29 cellular contexts compared by ENCODE assay signal in the genomic region with DNA sequence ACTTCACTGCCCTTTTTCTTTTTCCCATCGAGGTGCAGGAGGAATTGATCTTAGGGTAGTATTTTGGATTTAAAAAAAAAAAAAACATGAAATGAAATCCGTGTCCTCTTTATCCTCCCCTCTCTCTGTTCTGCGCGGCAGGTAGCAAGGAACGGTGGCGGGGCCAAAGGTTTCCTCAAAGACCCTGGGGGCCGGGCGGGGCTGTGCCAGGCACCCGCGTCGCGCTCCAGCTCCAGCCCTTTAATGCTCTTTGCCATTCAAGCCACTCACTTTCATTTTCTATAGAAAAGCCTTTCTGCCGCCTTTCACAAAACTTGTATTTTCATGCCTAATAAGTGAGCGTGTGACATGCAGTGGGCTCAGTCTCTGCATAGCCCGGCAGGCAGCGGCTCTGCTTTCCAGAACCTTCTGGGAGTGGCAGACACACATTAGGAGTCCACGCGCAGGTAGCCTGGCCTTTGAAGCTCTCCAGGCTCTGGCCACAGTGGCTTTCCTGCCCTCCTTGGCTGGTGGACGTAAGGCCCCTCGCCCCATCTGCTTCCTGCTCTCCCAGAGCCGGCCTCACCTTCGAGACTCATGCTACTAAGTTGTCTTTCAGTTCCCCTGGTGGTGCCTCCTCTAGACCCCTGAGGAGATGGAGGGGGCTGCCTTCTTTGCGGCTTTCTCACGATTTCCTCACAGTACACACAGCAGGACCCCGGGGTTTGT. TPM values are rescaled to one million over a fixed set of nuclear protein-coding genes. Genes with fewer than 3 reads are reported as not detected.
A peak's percentile ranks its signal among the peaks of the same experiment; 100 is the strongest.
DNase-seq lines count a peak whose midpoint lies in the region; TF ChIP-seq lines count a peak whose summit lies in the region.
"Had no signal": no experiment of that assay in that cellular context is flagged by ENCODE, and none has a peak within 500 bp of the region (broad histone marks: within the 10 kb centered on the region; RNA-seq: fewer than 3 reads in every experiment).

No MANE protein-coding gene starts in this region.

- H3K36me3 ChIP-seq in duodenal mucosa (ENCODE audit: control insufficient read depth in 1 of 2, insufficient read depth in 2 of 2, low read length in 2 of 2) (no peaks in the 10 kb centered on the region), suprapubic skin (no peaks in the 10 kb centered on the region)
- H3K36me3 ChIP-seq: thyroid gland had no signal

- H3K36me3 Mint-ChIP-seq in neural crest cell (ENCODE audit: low read depth) (no peaks in the 10 kb centered on the region), H9 (ENCODE audit: insufficient read depth in 1 of 3, low read depth in 3 of 3) (peaks cover under 1 to 2% (median 2%) of the 10 kb centered on the region in 3 experiments; a peak in 5 of 7 replicates)
- H3K36me3 Mint-ChIP-seq: activated naive CD8-positive, alpha-beta T cell; CD14-positive monocyte; naive thymus-derived CD8-positive, alpha-beta T cell had no signal

- no peak overlapping the region for H3K18ac ChIP-seq in H9 (ENCODE audit: insufficient read length, low read depth, low read length)

- no peak overlapping the region for H3K4ac ChIP-seq in H9 (ENCODE audit: low read depth, low read length)

- no peak overlapping the region for H4K8ac ChIP-seq in H9 (replicated peaks; ENCODE audit: insufficient read length, low read depth, low read length)

- no peak overlapping the region for H3K4me2 ChIP-seq in H9 (ENCODE audit: insufficient read depth, insufficient read length, low read length)
- H3K4me2 ChIP-seq: smooth muscle cell had no signal

- H2BK5ac ChIP-seq in H9 (ENCODE audit: insufficient read length, low read length): no peak overlapping the region

- peaks cover 40 to 55% of the 10 kb centered on the region in 2 donors for H3K4me1 ChIP-seq in duodenal mucosa (ENCODE audit: control insufficient read depth in 1 of 2, insufficient read depth in 2 of 2, low read length in 2 of 2)
- H3K4me1 ChIP-seq in suprapubic skin: peaks cover 29% of the 10 kb centered on the region
- H3K4me1 ChIP-seq in H9 (ENCODE audit: insufficient read depth, low read length): no peaks in the 10 kb centered on the region
- H3K4me1 ChIP-seq: Caco-2, thyroid gland had no signal

- no peak overlapping the region for H4K91ac ChIP-seq in H9 (ENCODE audit: insufficient read length, low read depth, low read length)

- no peak for TF ChIP-seq EP300 in suprapubic skin (IDR thresholded peaks at IDR 0.05)

- H3K27me3 ChIP-seq in duodenal mucosa (ENCODE audit: control insufficient read depth in 1 of 2, insufficient read depth in 2 of 2, low read length in 2 of 2) (no peaks in the 10 kb centered on the region), suprapubic skin (no peaks in the 10 kb centered on the region), H9 (ENCODE audit: insufficient read depth, low read length) (no peaks in the 10 kb centered on the region)
- H3K27me3 ChIP-seq: thyroid gland had no signal

- H3K9me3 ChIP-seq in duodenal mucosa (ENCODE audit: control insufficient read depth in 1 of 2, low read length in 2 of 2) (no peaks in the 10 kb centered on the region), suprapubic skin (no peaks in the 10 kb centered on the region), H9 (ENCODE audit: control insufficient read depth, low read depth, low read length) (no peaks in the 10 kb centered on the region)
- H3K9me3 ChIP-seq: Caco-2, thyroid gland had no signal

- DNase-seq in DMS79 treated with DMSO at 0.1 percent for 48 hours (lab: John Stamatoyannopoulos, UW) (peak; percentile 31), DMS79 (lab: John Stamatoyannopoulos, UW) (no peak), neural crest cell (ENCODE audit: low read depth, low spot score) (no peak), suprapubic skin (ENCODE audit: low spot score in 2 of 2) (peak in 1 of 2 donors; percentile 45), SHP77 (lab: John Stamatoyannopoulos, UW) (no peak), ureter (ENCODE audit: low spot score) (no peak), H9 (no peak)
- DNase-seq: activated CD4-positive, alpha-beta T cell treated with anti-CD3 and anti-CD28 coated beads for 4 hours; activated T-cell treated with anti-CD3 and anti-CD28 coated beads for 4 hours; Caco-2; DMS53; effector memory CD8-positive, alpha-beta T cell; erythroblast; HFFc6; Kasumi-1; NCI-H1417 treated with DMSO at 0.1 percent for 48 hours; NCI-H2081; NCI-H82; stimulated activated CD4-positive, alpha-beta T cell treated with anti-CD3 and anti-CD28 coated beads, Interleukin-1b, Interleukin-23, amount 100 ng/mL, for 48 hours; stimulated activated CD8-positive, alpha-beta memory T cell treated with anti-CD3 and anti-CD28 coated beads, Interleukin-4, amount 100 ng/mL, for 48 hours; T-helper 9 cell; thyroid gland had no signal

- no peak for TF ChIP-seq POLR2A in suprapubic skin (IDR thresholded peaks at IDR 0.05)

- no peak overlapping the region for H2AK5ac ChIP-seq in H9 (ENCODE audit: insufficient read length, low read length)

- H3K9me3 Mint-ChIP-seq in neural crest cell (no peaks in the 10 kb centered on the region), H9 (peaks cover under 1 to 1% of the 10 kb centered on the region in 2 experiments; a peak in 4 of 5 replicates)
- H3K9me3 Mint-ChIP-seq: effector memory CD8-positive, alpha-beta T cell; HFFc6; stimulated activated naive CD8-positive, alpha-beta T cell treated with anti-CD3 and anti-CD28 coated beads, Interleukin-15, Interleukin-2, amounts not matched to agents 100 ng/mL and 50 ng/mL, for 24 hours had no signal

- H3K4me3 ChIP-seq in duodenal mucosa (ENCODE audit: low read depth in 1 of 2, low read length in 2 of 2) (peak overlapping the region; percentile 38 to 41), suprapubic skin (peak overlapping the region; percentile 22)
- H3K4me3 ChIP-seq: smooth muscle cell, thyroid gland had no signal

- TF ChIP-seq CTCF in neural crest cell (conservative IDR thresholded peaks at IDR 0.05) (no peak), suprapubic skin (IDR thresholded peaks at IDR 0.05) (no peak), H9 (conservative IDR thresholded peaks at IDR 0.05) (no peak)

- no peaks in the 10 kb centered on the region for H3K23me2 ChIP-seq in H9 (ENCODE audit: insufficient read length, low read depth, low read length, poor library complexity, severe bottlenecking)

- H2BK12ac ChIP-seq in H9 (ENCODE audit: insufficient read length, low read depth, low read length): no peak overlapping the region

- H3K4me1 Mint-ChIP-seq in neural crest cell (peaks cover 54% of the 10 kb centered on the region), H9 (peaks cover 25 to 40% of the 10 kb centered on the region in 2 experiments)
- H3K4me1 Mint-ChIP-seq: CD14-positive monocyte; naive thymus-derived CD8-positive, alpha-beta T cell had no signal

- no peak overlapping the region; the same call in 1 of the 2 replicates for H3K14ac ChIP-seq in H9 (ENCODE audit: insufficient read depth, low read length)

- H3K9ac ChIP-seq in duodenal mucosa (ENCODE audit: low read depth in 1 of 2, low read length in 2 of 2): peak overlapping the region; percentile 28 to 55
- no peak overlapping the region for H3K9ac ChIP-seq in H9 (ENCODE audit: extremely low read depth, insufficient read length, low read length)

- H2BK15ac ChIP-seq in H9 (ENCODE audit: low read depth, low read length): no peak overlapping the region

- no peak overlapping the region for H3K4me3 Mint-ChIP-seq in neural crest cell
- no peak overlapping the region for H3K4me3 Mint-ChIP-seq in H9
- H3K4me3 Mint-ChIP-seq: activated naive CD8-positive, alpha-beta T cell; CD14-positive monocyte; effector memory CD8-positive, alpha-beta T cell; HFFc6; naive thymus-derived CD8-positive, alpha-beta T cell; stimulated activated naive CD8-positive, alpha-beta T cell treated with anti-CD3 and anti-CD28 coated beads, Interleukin-15, Interleukin-2, amounts not matched to agents 100 ng/mL and 50 ng/mL, for 24 hours had no signal

- no peak overlapping the region for H2BK120ac ChIP-seq in H9 (ENCODE audit: low read depth, low read length, poor library complexity, severe bottlenecking)

- H3K23ac ChIP-seq in H9 (ENCODE audit: insufficient read length, low read depth, low read length): no peak overlapping the region

- H4K20me1 ChIP-seq in H9 (ENCODE audit: control insufficient read depth, insufficient read depth, insufficient read length): no peaks in the 10 kb centered on the region

- H4K5ac ChIP-seq in H9 (ENCODE audit: insufficient read length, low read depth, low read length): no peak overlapping the region

- H3K79me1 ChIP-seq in H9 (ENCODE audit: insufficient read depth, low read depth, low read length, poor library complexity, severe bottlenecking): peaks cover 2% of the 10 kb centered on the region

- no peak overlapping the region for H3K56ac ChIP-seq in H9 (ENCODE audit: insufficient read length, low read depth, low read length)

- H3K27me3 Mint-ChIP-seq in neural crest cell (ENCODE audit: low read depth) (no peaks in the 10 kb centered on the region), H9 (ENCODE audit: low read depth) (no peaks in the 10 kb centered on the region)
- H3K27me3 Mint-ChIP-seq: activated naive CD8-positive, alpha-beta T cell; stimulated activated naive CD8-positive, alpha-beta T cell treated with anti-CD3 and anti-CD28 coated beads, Interleukin-15, Interleukin-2, amounts not matched to agents 100 ng/mL and 50 ng/mL, for 24 hours had no signal

- H2AFZ ChIP-seq in H9 (ENCODE audit: low read length): no peak overlapping the region

- WGBS in suprapubic skin: 56% methylated on average over 24 of the region's 25 CpGs
- WGBS in H9 (ENCODE audit: extremely low coverage, insufficient read length, low lambda C conversion rate): no CpG with 5 or more reads among the region's 25 CpGs

- H3K27ac ChIP-seq in duodenal mucosa (ENCODE audit: low read depth, low read length): no peak overlapping the region
- no peak overlapping the region for H3K27ac ChIP-seq in suprapubic skin
- H3K27ac ChIP-seq in H9 (ENCODE audit: insufficient read length, low read depth, low read length): no peak overlapping the region
- H3K27ac ChIP-seq: 22Rv1, thyroid gland had no signal

- peaks cover 12% of the 10 kb centered on the region; the same call in 1 of the 2 replicates for H3K79me2 ChIP-seq in H9 (ENCODE audit: insufficient read depth, low read length)

- H2BK20ac ChIP-seq in H9 (ENCODE audit: low read depth, low read length, poor library complexity, severe bottlenecking): no peak overlapping the region

- H3K27ac Mint-ChIP-seq in neural crest cell (ENCODE audit: unreplicated experiment): peak overlapping the region; percentile 27
- H3K27ac Mint-ChIP-seq in H9: peak overlapping the region in 1 of 3 experiments; percentile 35; a peak in 1 of 7 replicates
- H3K27ac Mint-ChIP-seq: activated naive CD8-positive, alpha-beta T cell; CD14-positive monocyte; effector memory CD8-positive, alpha-beta T cell; HFFc6; stimulated activated naive CD8-positive, alpha-beta T cell treated with anti-CD3 and anti-CD28 coated beads, Interleukin-15, Interleukin-2, amounts not matched to agents 100 ng/mL and 50 ng/mL, for 24 hours had no signal

- H3T11ph ChIP-seq in H9 (ENCODE audit: low read length): no peak overlapping the region

RNA-seq across cellular contexts. Expression of a gene that starts 41.7 kb away (rescaled TPM):
- total RNA-seq in neural crest cell: 54.7 and 57.7 TPM in 2 replicates
- 10 to 100 TPM; 14.1 to 30.7 (median 19.4) TPM for total RNA-seq in suprapubic skin
- 43.2 TPM for total RNA-seq in ureter
- total RNA-seq in H9 (2021): 24.8 and 25.8 TPM in 2 replicates
